ENCODE assay signal across 2 cellular contexts in genomic region chr10:16717617-16718395, GRCh38.
TF ChIP-seq lines count a peak whose summit lies in the region.

No MANE protein-coding gene starts in this region.

TF ChIP-seq in HepG2, 621 proteins besides CTCF, POLR2A, EP300 and RAD21 (continued from another document):
- TF ChIP-seq ZNF383 (CRISPR knock-in tag; IDR thresholded peaks at IDR 0.05; ENCODE audit: borderline replicate concordance), result no peak
- peak; percentile 48 for TF ChIP-seq ATF7 (IDR thresholded peaks at IDR 0.05)
- TF ChIP-seq ATF7 (CRISPR knock-in tag; IDR thresholded peaks at IDR 0.05), result no peak
- TF ChIP-seq, protein P1, sequence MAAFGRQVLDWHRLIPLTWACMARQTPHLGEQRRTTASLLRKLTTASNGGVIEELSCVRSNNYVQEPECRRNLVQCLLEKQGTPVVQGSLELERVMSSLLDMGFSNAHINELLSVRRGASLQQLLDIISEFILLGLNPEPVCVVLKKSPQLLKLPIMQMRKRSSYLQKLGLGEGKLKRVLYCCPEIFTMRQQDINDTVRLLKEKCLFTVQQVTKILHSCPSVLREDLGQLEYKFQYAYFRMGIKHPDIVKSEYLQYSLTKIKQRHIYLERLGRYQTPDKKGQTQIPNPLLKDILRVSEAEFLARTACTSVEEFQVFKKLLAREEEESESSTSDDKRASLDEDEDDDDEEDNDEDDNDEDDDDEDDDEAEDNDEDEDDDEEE (CRISPR knock-in tag; IDR thresholded peaks at IDR 0.05), result no peak

TF ChIP-seq in SK-N-SH, 30 proteins besides CTCF, POLR2A, EP300 and RAD21 (continued from another document):
- no peak for TF ChIP-seq IRF3 (IDR thresholded peaks at IDR 0.05; ENCODE audit: low read depth, low read length)
- no peak for TF ChIP-seq JUND (IDR thresholded peaks at IDR 0.05)
- TF ChIP-seq TCF12 (IDR thresholded peaks at IDR 0.05), result no peak
- no peak for TF ChIP-seq RCOR1 (IDR thresholded peaks at IDR 0.05; ENCODE audit: low read length)
